ENCODE assay signal across 1 cellular context in genomic region chr9:120408680-120409258, GRCh38.
TF ChIP-seq lines count a peak whose summit lies in the region.

No MANE protein-coding gene starts in this region.

TF ChIP-seq in HepG2, 621 proteins besides CTCF, POLR2A, EP300 and RAD21 (continued from another document):
- TF ChIP-seq ZNF503 (CRISPR knock-in tag; IDR thresholded peaks at IDR 0.05) (no peak), ZNF597 (CRISPR knock-in tag; IDR thresholded peaks at IDR 0.05) (no peak), DMTF1 (CRISPR knock-in tag; IDR thresholded peaks at IDR 0.05) (no peak), ZNF646 (CRISPR knock-in tag; IDR thresholded peaks at IDR 0.05) (no peak), AGO2 (optimal IDR thresholded peaks at IDR 0.05; ENCODE audit: low read depth, low read length) (no peak), GPBP1L1 (CRISPR knock-in tag; IDR thresholded peaks at IDR 0.05) (no peak), HDAC1 (CRISPR knock-in tag; IDR thresholded peaks at IDR 0.05) (no peak), GABPB1 (CRISPR knock-in tag; IDR thresholded peaks at IDR 0.05) (no peak)
